1 cellular context compared by ENCODE assay signal in the genomic region with DNA sequence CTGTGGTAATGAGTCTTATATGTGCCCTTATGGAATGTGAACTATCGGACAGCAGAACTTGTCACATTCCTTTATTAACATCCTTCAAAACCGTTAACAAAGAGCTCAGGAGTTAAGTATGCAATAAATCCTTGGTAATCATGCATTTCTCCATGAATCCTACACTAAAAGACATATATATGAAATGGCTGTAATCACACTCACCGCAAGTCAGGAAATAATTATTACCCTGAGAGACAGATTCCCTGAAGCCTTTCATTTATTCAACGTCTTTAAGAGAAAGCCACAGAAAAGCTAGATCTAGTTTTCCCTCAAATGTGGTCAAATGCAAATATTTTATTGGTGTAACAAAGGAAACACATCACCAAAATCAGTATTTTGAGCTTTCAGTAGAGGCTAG.
TF ChIP-seq lines count a peak whose summit lies in the region.

No MANE protein-coding gene starts in this region.

TF ChIP-seq in liver, 16 proteins besides CTCF, POLR2A, EP300 and RAD21:
- no peak for TF ChIP-seq FOXA1 (IDR thresholded peaks at IDR 0.05)
- no peak for TF ChIP-seq JUND (IDR thresholded peaks at IDR 0.05)
- TF ChIP-seq, protein P1, sequence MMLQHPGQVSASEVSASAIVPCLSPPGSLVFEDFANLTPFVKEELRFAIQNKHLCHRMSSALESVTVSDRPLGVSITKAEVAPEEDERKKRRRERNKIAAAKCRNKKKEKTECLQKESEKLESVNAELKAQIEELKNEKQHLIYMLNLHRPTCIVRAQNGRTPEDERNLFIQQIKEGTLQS (IDR thresholded peaks at IDR 0.05): no peak
- TF ChIP-seq SP1 (IDR thresholded peaks at IDR 0.05): no peak
